In genomic region chr1:89287182-89288050, GRCh38 we compare ENCODE assay signal across 1 cellular context.
TF ChIP-seq lines count a peak whose summit lies in the region.

No MANE protein-coding gene starts in this region.

TF ChIP-seq in GM23338, 12 proteins besides CTCF, POLR2A, EP300 and RAD21 (continued from another document):
- TF ChIP-seq, protein P1, sequence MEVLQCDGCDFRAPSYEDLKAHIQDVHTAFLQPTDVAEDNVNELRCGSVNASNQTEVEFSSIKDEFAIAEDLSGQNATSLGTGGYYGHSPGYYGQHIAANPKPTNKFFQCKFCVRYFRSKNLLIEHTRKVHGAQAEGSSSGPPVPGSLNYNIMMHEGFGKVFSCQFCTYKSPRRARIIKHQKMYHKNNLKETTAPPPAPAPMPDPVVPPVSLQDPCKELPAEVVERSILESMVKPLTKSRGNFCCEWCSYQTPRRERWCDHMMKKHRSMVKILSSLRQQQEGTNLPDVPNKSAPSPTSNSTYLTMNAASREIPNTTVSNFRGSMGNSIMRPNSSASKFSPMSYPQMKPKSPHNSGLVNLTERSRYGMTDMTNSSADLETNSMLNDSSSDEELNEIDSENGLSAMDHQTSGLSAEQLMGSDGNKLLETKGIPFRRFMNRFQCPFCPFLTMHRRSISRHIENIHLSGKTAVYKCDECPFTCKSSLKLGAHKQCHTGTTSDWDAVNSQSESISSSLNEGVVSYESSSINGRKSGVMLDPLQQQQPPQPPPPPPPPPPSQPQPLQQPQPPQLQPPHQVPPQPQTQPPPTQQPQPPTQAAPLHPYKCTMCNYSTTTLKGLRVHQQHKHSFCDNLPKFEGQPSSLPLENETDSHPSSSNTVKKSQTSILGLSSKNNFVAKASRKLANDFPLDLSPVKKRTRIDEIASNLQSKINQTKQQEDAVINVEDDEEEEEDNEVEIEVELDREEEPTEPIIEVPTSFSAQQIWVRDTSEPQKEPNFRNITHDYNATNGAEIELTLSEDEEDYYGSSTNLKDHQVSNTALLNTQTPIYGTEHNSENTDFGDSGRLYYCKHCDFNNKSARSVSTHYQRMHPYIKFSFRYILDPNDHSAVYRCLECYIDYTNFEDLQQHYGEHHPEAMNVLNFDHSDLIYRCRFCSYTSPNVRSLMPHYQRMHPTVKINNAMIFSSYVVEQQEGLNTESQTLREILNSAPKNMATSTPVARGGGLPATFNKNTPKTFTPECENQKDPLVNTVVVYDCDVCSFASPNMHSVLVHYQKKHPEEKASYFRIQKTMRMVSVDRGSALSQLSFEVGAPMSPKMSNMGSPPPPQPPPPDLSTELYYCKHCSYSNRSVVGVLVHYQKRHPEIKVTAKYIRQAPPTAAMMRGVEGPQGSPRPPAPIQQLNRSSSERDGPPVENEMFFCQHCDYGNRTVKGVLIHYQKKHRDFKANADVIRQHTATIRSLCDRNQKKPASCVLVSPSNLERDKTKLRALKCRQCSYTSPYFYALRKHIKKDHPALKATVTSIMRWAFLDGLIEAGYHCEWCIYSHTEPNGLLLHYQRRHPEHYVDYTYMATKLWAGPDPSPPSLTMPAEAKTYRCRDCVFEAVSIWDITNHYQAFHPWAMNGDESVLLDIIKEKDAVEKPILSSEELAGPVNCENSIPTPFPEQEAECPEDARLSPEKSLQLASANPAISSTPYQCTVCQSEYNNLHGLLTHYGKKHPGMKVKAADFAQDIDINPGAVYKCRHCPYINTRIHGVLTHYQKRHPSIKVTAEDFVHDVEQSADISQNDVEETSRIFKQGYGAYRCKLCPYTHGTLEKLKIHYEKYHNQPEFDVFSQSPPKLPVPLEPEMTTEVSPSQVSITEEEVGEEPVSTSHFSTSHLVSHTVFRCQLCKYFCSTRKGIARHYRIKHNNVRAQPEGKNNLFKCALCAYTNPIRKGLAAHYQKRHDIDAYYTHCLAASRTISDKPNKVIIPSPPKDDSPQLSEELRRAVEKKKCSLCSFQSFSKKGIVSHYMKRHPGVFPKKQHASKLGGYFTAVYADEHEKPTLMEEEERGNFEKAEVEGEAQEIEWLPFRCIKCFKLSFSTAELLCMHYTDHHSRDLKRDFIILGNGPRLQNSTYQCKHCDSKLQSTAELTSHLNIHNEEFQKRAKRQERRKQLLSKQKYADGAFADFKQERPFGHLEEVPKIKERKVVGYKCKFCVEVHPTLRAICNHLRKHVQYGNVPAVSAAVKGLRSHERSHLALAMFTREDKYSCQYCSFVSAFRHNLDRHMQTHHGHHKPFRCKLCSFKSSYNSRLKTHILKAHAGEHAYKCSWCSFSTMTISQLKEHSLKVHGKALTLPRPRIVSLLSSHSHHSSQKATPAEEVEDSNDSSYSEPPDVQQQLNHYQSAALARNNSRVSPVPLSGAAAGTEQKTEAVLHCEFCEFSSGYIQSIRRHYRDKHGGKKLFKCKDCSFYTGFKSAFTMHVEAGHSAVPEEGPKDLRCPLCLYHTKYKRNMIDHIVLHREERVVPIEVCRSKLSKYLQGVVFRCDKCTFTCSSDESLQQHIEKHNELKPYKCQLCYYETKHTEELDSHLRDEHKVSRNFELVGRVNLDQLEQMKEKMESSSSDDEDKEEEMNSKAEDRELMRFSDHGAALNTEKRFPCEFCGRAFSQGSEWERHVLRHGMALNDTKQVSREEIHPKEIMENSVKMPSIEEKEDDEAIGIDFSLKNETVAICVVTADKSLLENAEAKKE (CRISPR knock-in tag; IDR thresholded peaks at IDR 0.05) = no peak
- TF ChIP-seq, protein P2, sequence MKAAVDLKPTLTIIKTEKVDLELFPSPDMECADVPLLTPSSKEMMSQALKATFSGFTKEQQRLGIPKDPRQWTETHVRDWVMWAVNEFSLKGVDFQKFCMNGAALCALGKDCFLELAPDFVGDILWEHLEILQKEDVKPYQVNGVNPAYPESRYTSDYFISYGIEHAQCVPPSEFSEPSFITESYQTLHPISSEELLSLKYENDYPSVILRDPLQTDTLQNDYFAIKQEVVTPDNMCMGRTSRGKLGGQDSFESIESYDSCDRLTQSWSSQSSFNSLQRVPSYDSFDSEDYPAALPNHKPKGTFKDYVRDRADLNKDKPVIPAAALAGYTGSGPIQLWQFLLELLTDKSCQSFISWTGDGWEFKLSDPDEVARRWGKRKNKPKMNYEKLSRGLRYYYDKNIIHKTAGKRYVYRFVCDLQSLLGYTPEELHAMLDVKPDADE (IDR thresholded peaks at IDR 0.05) = no peak
- TF ChIP-seq ZNF331 (CRISPR knock-in tag; IDR thresholded peaks at IDR 0.05; ENCODE audit: low read depth) = no peak
- TF ChIP-seq NANOG (IDR thresholded peaks at IDR 0.05; ENCODE audit: borderline replicate concordance) = no peak
- TF ChIP-seq CREB1 (CRISPR knock-in tag; IDR thresholded peaks at IDR 0.05; ENCODE audit: low read depth) = no peak
